10 cellular contexts compared by ENCODE assay signal in genomic region chr11:10622957-10623787, GRCh38. TPM values are rescaled to one million over a fixed set of nuclear protein-coding genes. Genes with fewer than 3 reads are reported as not detected.
DNase-seq lines count a peak whose midpoint lies in the region; ATAC-seq and TF ChIP-seq lines count a peak whose summit lies in the region.
"Had no signal": no experiment of that assay in that cellular context is flagged by ENCODE, and none has a peak within 500 bp of the region (broad histone marks: within the 10 kb centered on the region; RNA-seq: fewer than 3 reads in every experiment).

No MANE protein-coding gene starts in this region.

- H3K36me3 ChIP-seq in ascending aorta (peaks cover 38 to 65% of the 10 kb centered on the region in 2 donors), muscle layer of colon (ENCODE audit: insufficient read depth, low read length) (peaks cover 25% of the 10 kb centered on the region)

- no peaks in the 10 kb centered on the region for H3K9me3 Mint-ChIP-seq in CD14-positive monocyte

- intact Hi-C loops in CD14-positive monocyte (cut with micrococcal nuclease) (loop anchor here (2.0 to 5.0 kb wide), 2 partner anchors 14 to 41 kb away; no protein-coding TSS in a partner anchor), ascending aorta (cut with DNase I) (no loop called here)

- H3K27me3 ChIP-seq in ascending aorta, result no peaks in the 10 kb centered on the region
- no peaks in the 10 kb centered on the region for H3K27me3 ChIP-seq in muscle layer of colon (ENCODE audit: control insufficient read depth in 1 of 2, insufficient read depth in 2 of 2, low read length in 2 of 2)

- H3K4me1 ChIP-seq in ascending aorta (peaks cover 35 to 54% of the 10 kb centered on the region in 2 donors), muscle layer of colon (ENCODE audit: insufficient read depth, low read length) (peaks cover 47% of the 10 kb centered on the region)

- peak overlapping the region in 1 of 2 donors; percentile 78 for H3K4me3 Mint-ChIP-seq in CD14-positive monocyte

- H3K9me3 ChIP-seq in ascending aorta, result no peaks in the 10 kb centered on the region
- H3K9me3 ChIP-seq in muscle layer of colon (ENCODE audit: low read length), result no peaks in the 10 kb centered on the region

- no peak overlapping the region for H3K9ac ChIP-seq in muscle layer of colon (ENCODE audit: low read length)

- peak; percentile 89 for DNase-seq in CD14-positive monocyte (ENCODE audit: low spot score)
- peak; percentile 15 for DNase-seq in NAMALWA (ENCODE audit: low spot score)
- peak in 1 of 2 donors; percentile 69 for DNase-seq in ascending aorta (ENCODE audit: low spot score in 2 of 2)
- no peak for DNase-seq in NCI-H510A (lab: John Stamatoyannopoulos, UW)
- no peak for DNase-seq in effector CD4-positive, alpha-beta T cell
- DNase-seq: DMS79 treated with DMSO at 0.1 percent for 48 hours, NCI-H82 had no signal

- H3K27ac Mint-ChIP-seq in CD14-positive monocyte, result peak overlapping the region; percentile 95 to 100 (median 97)

- TF ChIP-seq CTCF in CD14-positive monocyte (IDR thresholded peaks at IDR 0.05) (peak; percentile 19), ascending aorta (IDR thresholded peaks at IDR 0.05) (no peak)

- no peaks in the 10 kb centered on the region for H3K36me3 Mint-ChIP-seq in CD14-positive monocyte

- ATAC-seq in GM21786 (IDR thresholded peaks at IDR 0.05; ENCODE audit: unreplicated experiment) (no peak), HG03139 (IDR thresholded peaks at IDR 0.05; ENCODE audit: unreplicated experiment) (no peak)

- H3K4me1 Mint-ChIP-seq in CD14-positive monocyte, result peaks cover 44% of the 10 kb centered on the region

- H3K27ac ChIP-seq in ascending aorta (peak overlapping the region; percentile 82 to 97), muscle layer of colon (ENCODE audit: low read depth, low read length) (peak overlapping the region; percentile 22)

- no peaks in the 10 kb centered on the region for H3K27me3 Mint-ChIP-seq in CD14-positive monocyte (ENCODE audit: low read depth in 3 of 3)

- no peak overlapping the region for H3K4me3 ChIP-seq in ascending aorta
- H3K4me3 ChIP-seq in muscle layer of colon (ENCODE audit: low read depth in 1 of 2, low read length in 2 of 2), result no peak overlapping the region

RNA-seq across cellular contexts. Expression of gene LYVE1, which starts 54.7 kb away (rescaled TPM):
- polyA plus RNA-seq in CD14-positive monocyte, result under 1 TPM in 1 of 2 donors, not detected in 1; 0.31 TPM
- 66.3 TPM for total RNA-seq in ascending aorta

Comparison
In these comparisons a context has a peak if more than half of its experiments do, and no peak if none do; other contexts are left out.
1. DNase-seq: peak in CD14-positive monocyte (single experiment) and NAMALWA (single experiment); none in NCI-H510A (single experiment) and effector CD4-positive, alpha-beta T cell (single experiment).